1 cellular context compared by ENCODE assay signal in the genomic region with DNA sequence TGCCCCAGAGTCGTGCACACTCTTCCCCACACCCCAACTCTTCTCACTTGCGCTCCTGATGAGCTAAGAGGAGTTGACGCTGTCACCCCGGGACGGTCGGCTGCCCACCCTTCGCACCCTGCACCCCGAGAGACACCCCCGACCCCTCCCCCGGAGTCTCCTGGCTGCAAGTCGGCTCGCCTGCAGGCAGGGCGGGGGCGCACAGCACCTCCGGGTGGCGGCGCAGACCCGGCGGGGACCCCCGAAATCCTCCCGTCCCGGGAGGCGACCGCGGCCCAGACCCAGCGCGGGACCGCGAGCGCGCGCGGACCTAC.
TF ChIP-seq lines count a peak whose summit lies in the region.

No MANE protein-coding gene starts in this region.

TF ChIP-seq in HCT116, 20 proteins besides CTCF, POLR2A, EP300 and RAD21 (continued from another document):
- TF ChIP-seq, protein P1, sequence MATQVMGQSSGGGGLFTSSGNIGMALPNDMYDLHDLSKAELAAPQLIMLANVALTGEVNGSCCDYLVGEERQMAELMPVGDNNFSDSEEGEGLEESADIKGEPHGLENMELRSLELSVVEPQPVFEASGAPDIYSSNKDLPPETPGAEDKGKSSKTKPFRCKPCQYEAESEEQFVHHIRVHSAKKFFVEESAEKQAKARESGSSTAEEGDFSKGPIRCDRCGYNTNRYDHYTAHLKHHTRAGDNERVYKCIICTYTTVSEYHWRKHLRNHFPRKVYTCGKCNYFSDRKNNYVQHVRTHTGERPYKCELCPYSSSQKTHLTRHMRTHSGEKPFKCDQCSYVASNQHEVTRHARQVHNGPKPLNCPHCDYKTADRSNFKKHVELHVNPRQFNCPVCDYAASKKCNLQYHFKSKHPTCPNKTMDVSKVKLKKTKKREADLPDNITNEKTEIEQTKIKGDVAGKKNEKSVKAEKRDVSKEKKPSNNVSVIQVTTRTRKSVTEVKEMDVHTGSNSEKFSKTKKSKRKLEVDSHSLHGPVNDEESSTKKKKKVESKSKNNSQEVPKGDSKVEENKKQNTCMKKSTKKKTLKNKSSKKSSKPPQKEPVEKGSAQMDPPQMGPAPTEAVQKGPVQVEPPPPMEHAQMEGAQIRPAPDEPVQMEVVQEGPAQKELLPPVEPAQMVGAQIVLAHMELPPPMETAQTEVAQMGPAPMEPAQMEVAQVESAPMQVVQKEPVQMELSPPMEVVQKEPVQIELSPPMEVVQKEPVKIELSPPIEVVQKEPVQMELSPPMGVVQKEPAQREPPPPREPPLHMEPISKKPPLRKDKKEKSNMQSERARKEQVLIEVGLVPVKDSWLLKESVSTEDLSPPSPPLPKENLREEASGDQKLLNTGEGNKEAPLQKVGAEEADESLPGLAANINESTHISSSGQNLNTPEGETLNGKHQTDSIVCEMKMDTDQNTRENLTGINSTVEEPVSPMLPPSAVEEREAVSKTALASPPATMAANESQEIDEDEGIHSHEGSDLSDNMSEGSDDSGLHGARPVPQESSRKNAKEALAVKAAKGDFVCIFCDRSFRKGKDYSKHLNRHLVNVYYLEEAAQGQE (IDR thresholded peaks at IDR 0.05; ENCODE audit: low read depth) = no peak
- TF ChIP-seq EGR1 (IDR thresholded peaks at IDR 0.05; ENCODE audit: low read depth) = no peak
